ENCODE assay signal across 16 cellular contexts in genomic region chr3:115401891-115402501, GRCh38.
DNase-seq lines count a peak whose midpoint lies in the region; TF ChIP-seq lines count a peak whose summit lies in the region.
"Had no signal": no experiment of that assay in that cellular context is flagged by ENCODE, and none has a peak within 500 bp of the region (broad histone marks: within the 10 kb centered on the region; RNA-seq: fewer than 3 reads in every experiment).

No MANE protein-coding gene starts in this region.

- H3K27ac ChIP-seq in left ventricle myocardium inferior (replicated peaks) (peak overlapping the region; percentile 1), ascending aorta (peak overlapping the region; percentile 80 to 85), tibial artery (peak overlapping the region; percentile 46 to 74)
- H3K27ac ChIP-seq: gastrocnemius medialis, neural progenitor cell, RWPE1 had no signal

- DNase-seq in left ventricle myocardium inferior: no peak
- DNase-seq in cardiac septum (ENCODE audit: low spot score): no peak
- no peak for DNase-seq in ascending aorta (ENCODE audit: low spot score in 2 of 2)
- DNase-seq in foreskin melanocyte: peak; percentile 44
- no peak for DNase-seq in tibial artery
- no peak for DNase-seq in NOMO-1 treated with DMSO at 0.1 percent for 48 hours (lab: John Stamatoyannopoulos, UW; ENCODE audit: unreplicated experiment)
- no peak for DNase-seq in activated effector memory CD4-positive, alpha-beta T cell treated with Interleukin-2 at 50 U/mL for 16 hours
- DNase-seq in activated CD4-positive, alpha-beta T cell treated with anti-CD3 and anti-CD28 coated beads for 4 hours: no peak
- DNase-seq: activated CD8-positive, alpha-beta T cell treated with anti-CD3 and anti-CD28 coated beads, Interleukin-2, amount 10 ng/mL, durations not matched to agents 7 days and 5 days; activated naive CD4-positive, alpha-beta T cell treated with Interleukin-2 at 50 U/mL for 16 hours; gastrocnemius medialis; left cardiac atrium; NCI-H1436 treated with DMSO at 0.1 percent for 48 hours; NCI-H510A treated with DMSO at 0.1 percent for 48 hours had no signal

- H3K27me3 ChIP-seq in left ventricle myocardium inferior (ENCODE audit: low read depth): no peaks in the 10 kb centered on the region
- no peaks in the 10 kb centered on the region for H3K27me3 ChIP-seq in ascending aorta
- no peaks in the 10 kb centered on the region for H3K27me3 ChIP-seq in tibial artery
- H3K27me3 ChIP-seq: gastrocnemius medialis, neural progenitor cell had no signal

- H3K4me1 ChIP-seq in left ventricle myocardium inferior (no peaks in the 10 kb centered on the region), ascending aorta (peaks cover 0 to 6% of the 10 kb centered on the region in 2 donors), tibial artery (peaks cover 0 to 31% (median 6%) of the 10 kb centered on the region in 4 donors)
- H3K4me1 ChIP-seq: gastrocnemius medialis had no signal

- no peaks in the 10 kb centered on the region for H3K36me3 ChIP-seq in left ventricle myocardium inferior
- no peaks in the 10 kb centered on the region for H3K36me3 ChIP-seq in ascending aorta
- H3K36me3 ChIP-seq in tibial artery: no peaks in the 10 kb centered on the region
- H3K36me3 ChIP-seq: gastrocnemius medialis, neural progenitor cell had no signal

- H3K4me3 ChIP-seq in left ventricle myocardium inferior (no peak overlapping the region), ascending aorta (no peak overlapping the region), tibial artery (no peak overlapping the region)
- H3K4me3 ChIP-seq: gastrocnemius medialis, neural progenitor cell had no signal

- TF ChIP-seq CTCF in left ventricle myocardium inferior (IDR thresholded peaks at IDR 0.05; ENCODE audit: borderline replicate concordance) (no peak), ascending aorta (IDR thresholded peaks at IDR 0.05) (no peak), tibial artery (IDR thresholded peaks at IDR 0.05) (no peak)

- intact Hi-C loops in left ventricle myocardium inferior (cut with micrococcal nuclease): no loop called here
- intact Hi-C loops in cardiac septum (cut with DNase I): no loop called here
- intact Hi-C loops in ascending aorta (cut with DNase I): loop anchor here (1.0 to 5.0 kb wide), 4 partner anchors 165 to 382 kb away; partner anchors contain the start of gene ZBTB20
- intact Hi-C loops in tibial artery (cut with DNase I; ENCODE audit: low total_unique reads): no loop called here

- H3K9me3 ChIP-seq in left ventricle myocardium inferior (replicated peaks) (no peaks in the 10 kb centered on the region), ascending aorta (no peaks in the 10 kb centered on the region), tibial artery (no peaks in the 10 kb centered on the region)
- H3K9me3 ChIP-seq: gastrocnemius medialis had no signal

Comparison
In these comparisons a context has a peak if more than half of its experiments do, and no peak if none do; other contexts are left out.
1. H3K27ac ChIP-seq: peak in every context shown above with its lines; median percentile 82 in ascending aorta; 60 in tibial artery; 1 in left ventricle myocardium inferior.